Comparison of ENCODE assay signal across 8 cellular contexts in the genomic region with DNA sequence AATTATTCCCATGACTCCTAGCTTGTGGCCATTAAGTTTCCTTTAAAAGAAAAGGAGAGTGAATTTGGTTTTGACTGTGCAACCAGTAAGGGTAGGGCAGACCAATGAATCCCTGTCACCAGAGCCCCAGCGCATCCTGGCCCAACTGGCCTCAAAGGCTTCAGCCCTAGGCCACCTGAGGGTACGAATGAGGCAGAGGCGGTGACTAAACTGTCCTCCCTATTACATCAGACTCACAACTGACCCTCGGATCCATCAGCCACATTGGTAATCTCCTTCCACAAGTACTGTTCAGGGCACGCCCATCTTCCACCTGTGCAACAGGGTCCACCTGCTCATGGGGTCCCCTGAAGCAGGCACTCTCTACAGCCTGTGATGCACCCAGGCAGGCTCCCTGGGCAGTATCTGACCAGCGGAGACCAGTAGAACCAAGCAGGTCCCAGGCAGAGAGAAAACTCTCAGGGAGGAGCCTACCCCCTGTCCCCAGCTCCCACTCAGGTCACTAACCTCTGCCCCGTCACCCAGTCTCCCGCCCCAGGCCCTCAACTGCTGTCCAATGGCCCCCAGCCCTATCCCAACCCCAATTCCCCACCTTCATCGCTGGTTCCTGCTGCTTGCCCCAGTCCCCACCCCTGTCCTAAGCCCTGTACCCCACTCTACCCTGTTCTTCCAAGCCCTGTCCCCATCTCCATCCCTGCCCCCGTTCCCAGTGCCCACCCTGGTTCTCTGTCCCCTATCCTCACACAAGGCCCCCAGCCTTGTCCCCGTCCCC. TPM values are rescaled to one million over a fixed set of nuclear protein-coding genes. Genes with fewer than 3 reads are reported as not detected.
A peak's percentile ranks its signal among the peaks of the same experiment; 100 is the strongest.
DNase-seq lines count a peak whose midpoint lies in the region; ATAC-seq and TF ChIP-seq lines count a peak whose summit lies in the region.

No MANE protein-coding gene starts in this region.

- TF ChIP-seq CTCF in H9 (conservative IDR thresholded peaks at IDR 0.05) = no peak

- H3K9ac ChIP-seq in H9 (ENCODE audit: extremely low read depth, insufficient read length, low read length) (peak overlapping the region; percentile 21), skeletal muscle tissue (ENCODE audit: low read depth in 1 of 3, low read length in 3 of 3) (peak overlapping the region; percentile 85 to 96 (median 87))

- DNase-seq in H9 (no peak), left ventricle myocardium superior (no peak), NCI-H1048 (lab: John Stamatoyannopoulos, UW) (no peak), glomerular visceral epithelial cell (ENCODE audit: extremely low spot score) (no peak), NCI-H187 (lab: John Stamatoyannopoulos, UW) (no peak)
- no peak for DNase-seq in activated CD8-positive, alpha-beta T cell treated with anti-CD3 and anti-CD28 coated beads, Interleukin-2, amount 10 ng/mL, durations not matched to agents 7 days and 5 days
- DNase-seq in activated CD4-positive, alpha-beta T cell treated with anti-CD3 and anti-CD28 coated beads, Interleukin-2, amount 50 U/mL, for 1 hour = no peak

- H3K23me2 ChIP-seq in H9 (ENCODE audit: insufficient read length, low read depth, low read length, poor library complexity, severe bottlenecking) = peaks cover 4% of the 10 kb centered on the region

- H2BK5ac ChIP-seq in H9 (ENCODE audit: insufficient read length, low read length) = no peak overlapping the region

- POLR2A ChIA-PET in activated CD8-positive, alpha-beta T cell treated with anti-CD3 and anti-CD28 coated beads, Interleukin-2, amount 10 ng/mL, durations not matched to agents 7 days and 5 days (lab: Charles Lee) = no interaction called here

- H2AK5ac ChIP-seq in H9 (ENCODE audit: insufficient read length, low read length) = no peak overlapping the region

- no peak overlapping the region for H2AFZ ChIP-seq in H9 (ENCODE audit: low read length)

- H3K4ac ChIP-seq in H9 (ENCODE audit: low read depth, low read length) = no peak overlapping the region

- peak overlapping the region; percentile 75 to 90 (median 85) for H3K4me3 ChIP-seq in skeletal muscle tissue (ENCODE audit: low read length in 3 of 3)

- intact Hi-C loops in left ventricle myocardium superior (cut with micrococcal nuclease) = no loop called here

- peaks cover 22 to 58% (median 57%) of the 10 kb centered on the region in 3 experiments for H3K36me3 Mint-ChIP-seq in H9 (ENCODE audit: insufficient read depth in 1 of 3, low read depth in 3 of 3)
- H3K36me3 Mint-ChIP-seq in activated CD8-positive, alpha-beta T cell treated with anti-CD3 and anti-CD28 coated beads, Interleukin-2, amount 10 ng/mL, durations not matched to agents 7 days and 5 days (ENCODE audit: low read depth) = peaks cover 19% of the 10 kb centered on the region

- H3K18ac ChIP-seq in H9 (ENCODE audit: insufficient read length, low read depth, low read length) = no peak overlapping the region

- H3K27ac ChIP-seq in H9 (ENCODE audit: insufficient read length, low read depth, low read length) (no peak overlapping the region), skeletal muscle tissue (ENCODE audit: low read depth, low read length) (peak overlapping the region; percentile 94)

- no peak overlapping the region for H3T11ph ChIP-seq in H9 (ENCODE audit: low read length)

- H3K56ac ChIP-seq in H9 (ENCODE audit: insufficient read length, low read depth, low read length) = no peak overlapping the region

- H3K27me3 ChIP-seq in H9 (ENCODE audit: insufficient read depth, low read length) (no peaks in the 10 kb centered on the region), skeletal muscle tissue (ENCODE audit: control insufficient read depth in 3 of 3, insufficient read depth in 3 of 3, low read length in 3 of 3) (no peaks in the 10 kb centered on the region)

- no peak for ATAC-seq in activated CD8-positive, alpha-beta T cell treated with anti-CD3 and anti-CD28 coated beads, Interleukin-2, amount 10 ng/mL, durations not matched to agents 7 days and 5 days
- peak; percentile 1 for ATAC-seq in left ventricle myocardium superior

- peak overlapping the region; percentile 46 for H3K4me2 ChIP-seq in H9 (ENCODE audit: insufficient read depth, insufficient read length, low read length)

- no peaks in the 10 kb centered on the region for H4K20me1 ChIP-seq in H9 (ENCODE audit: control insufficient read depth, insufficient read depth, insufficient read length)

- H3K27me3 Mint-ChIP-seq in H9 (ENCODE audit: low read depth) = peaks cover 7% of the 10 kb centered on the region
- H3K27me3 Mint-ChIP-seq in activated CD8-positive, alpha-beta T cell treated with anti-CD3 and anti-CD28 coated beads, Interleukin-2, amount 10 ng/mL, durations not matched to agents 7 days and 5 days (ENCODE audit: low read depth) = no peaks in the 10 kb centered on the region

- H3K4me1 Mint-ChIP-seq in H9 = peaks cover 5 to 6% of the 10 kb centered on the region in 2 experiments
- H3K4me1 Mint-ChIP-seq in activated CD8-positive, alpha-beta T cell treated with anti-CD3 and anti-CD28 coated beads, Interleukin-2, amount 10 ng/mL, durations not matched to agents 7 days and 5 days (ENCODE audit: low read depth) = peaks cover 19% of the 10 kb centered on the region

- H3K27ac Mint-ChIP-seq in H9 = peak overlapping the region in 1 of 3 experiments; percentile 63; a peak in 1 of 7 replicates
- H3K27ac Mint-ChIP-seq in activated CD8-positive, alpha-beta T cell treated with anti-CD3 and anti-CD28 coated beads, Interleukin-2, amount 10 ng/mL, durations not matched to agents 7 days and 5 days = peak overlapping the region; percentile 90

- H3K79me1 ChIP-seq in H9 (ENCODE audit: insufficient read depth, low read depth, low read length, poor library complexity, severe bottlenecking) = peaks cover 2% of the 10 kb centered on the region

- H3K4me1 ChIP-seq in H9 (ENCODE audit: insufficient read depth, low read length) (0 out of 2 replicates have a peak, but pooled peaks cover 3% of the 10 kb centered on the region), skeletal muscle tissue (ENCODE audit: control insufficient read depth in 3 of 3, insufficient read depth in 3 of 3, low read length in 3 of 3) (peaks cover 8 to 29% (median 14%) of the 10 kb centered on the region in 3 donors)

- peaks cover 2% of the 10 kb centered on the region; the same call in 1 of the 2 replicates for H3K79me2 ChIP-seq in H9 (ENCODE audit: insufficient read depth, low read length)

- CTCF ChIA-PET in activated CD8-positive, alpha-beta T cell treated with anti-CD3 and anti-CD28 coated beads, Interleukin-2, amount 10 ng/mL, durations not matched to agents 7 days and 5 days (lab: Charles Lee) = no interaction called here

- H4K91ac ChIP-seq in H9 (ENCODE audit: insufficient read length, low read depth, low read length) = no peak overlapping the region

- H3K9me3 ChIP-seq in H9 (ENCODE audit: control insufficient read depth, low read depth, low read length) (peaks cover 5% of the 10 kb centered on the region), skeletal muscle tissue (ENCODE audit: control insufficient read depth in 3 of 3, low read length in 3 of 3) (no peaks in the 10 kb centered on the region)

- H3K36me3 ChIP-seq in skeletal muscle tissue (ENCODE audit: control insufficient read depth in 3 of 3, insufficient read depth in 3 of 3, low read length in 3 of 3) = peaks cover 33 to 40% (median 36%) of the 10 kb centered on the region in 3 donors

- no peak overlapping the region for H4K8ac ChIP-seq in H9 (replicated peaks; ENCODE audit: insufficient read length, low read depth, low read length)

- no peak overlapping the region for H3K14ac ChIP-seq in H9 (ENCODE audit: insufficient read depth, low read length)

- no peak overlapping the region for H4K5ac ChIP-seq in H9 (ENCODE audit: insufficient read length, low read depth, low read length)

- H2BK12ac ChIP-seq in H9 (ENCODE audit: insufficient read length, low read depth, low read length) = no peak overlapping the region

- H3K4me3 Mint-ChIP-seq in H9 = peak overlapping the region; percentile 78 to 84
- peak overlapping the region; percentile 87 for H3K4me3 Mint-ChIP-seq in activated CD8-positive, alpha-beta T cell treated with anti-CD3 and anti-CD28 coated beads, Interleukin-2, amount 10 ng/mL, durations not matched to agents 7 days and 5 days

- no peak overlapping the region for H2BK15ac ChIP-seq in H9 (ENCODE audit: low read depth, low read length)

- H3K23ac ChIP-seq in H9 (ENCODE audit: insufficient read length, low read depth, low read length) = no peak overlapping the region

- H2BK20ac ChIP-seq in H9 (ENCODE audit: low read depth, low read length, poor library complexity, severe bottlenecking) = no peak overlapping the region

- peaks cover 18 to 32% of the 10 kb centered on the region in 2 experiments for H3K9me3 Mint-ChIP-seq in H9
- no peaks in the 10 kb centered on the region for H3K9me3 Mint-ChIP-seq in activated CD8-positive, alpha-beta T cell treated with anti-CD3 and anti-CD28 coated beads, Interleukin-2, amount 10 ng/mL, durations not matched to agents 7 days and 5 days (ENCODE audit: insufficient read depth)

- no peak overlapping the region for H2BK120ac ChIP-seq in H9 (ENCODE audit: low read depth, low read length, poor library complexity, severe bottlenecking)

- no CpG with 5 or more reads among the region's 11 CpGs for WGBS in H9 (ENCODE audit: extremely low coverage, insufficient read length, low lambda C conversion rate)

RNA-seq across cellular contexts. Expression of a gene that starts 0.9 kb away (rescaled TPM):
- total RNA-seq in H9 (2021) (318 and 328 TPM in 2 replicates), left ventricle myocardium superior (354 TPM), skeletal muscle tissue (196 TPM)
- total RNA-seq in activated CD8-positive, alpha-beta T cell treated with anti-CD3 and anti-CD28 coated beads, Interleukin-2, amount 10 ng/mL, durations not matched to agents 7 days and 5 days = 100 to 1,000 TPM; 279 to 310 TPM

RNA-seq across cellular contexts. Expression of a gene that starts 13.0 kb away (rescaled TPM):
- total RNA-seq in H9 (2021) (6.9 and 9.2 TPM in 2 replicates), left ventricle myocardium superior (12.9 TPM), skeletal muscle tissue (0.52 TPM)
- 10 to 100 TPM; 14.7 to 15.8 TPM for total RNA-seq in activated CD8-positive, alpha-beta T cell treated with anti-CD3 and anti-CD28 coated beads, Interleukin-2, amount 10 ng/mL, durations not matched to agents 7 days and 5 days

RNA-seq across cellular contexts. Expression of a gene that starts 16.0 kb away (rescaled TPM):
- total RNA-seq in H9 (2021) = 161 and 175 TPM in 2 replicates
- total RNA-seq in activated CD8-positive, alpha-beta T cell treated with anti-CD3 and anti-CD28 coated beads, Interleukin-2, amount 10 ng/mL, durations not matched to agents 7 days and 5 days = 100 to 1,000 TPM; 108 to 119 TPM
- total RNA-seq in left ventricle myocardium superior = 357 TPM
- 109 TPM for total RNA-seq in skeletal muscle tissue

RNA-seq across cellular contexts. Expression of a gene that starts 21.1 kb away (rescaled TPM):
- total RNA-seq in H9 (2021) = 48.8 and 49.2 TPM in 2 replicates
- total RNA-seq in activated CD8-positive, alpha-beta T cell treated with anti-CD3 and anti-CD28 coated beads, Interleukin-2, amount 10 ng/mL, durations not matched to agents 7 days and 5 days = 10 to 100 TPM; 48.5 to 57.2 TPM
- 11.4 TPM for total RNA-seq in left ventricle myocardium superior
- 4.7 TPM for total RNA-seq in skeletal muscle tissue

RNA-seq across cellular contexts. Expression of a gene that starts 22.9 kb away (rescaled TPM):
- total RNA-seq in H9 (2021) = 1.8 and 2.3 TPM in 2 replicates
- total RNA-seq in activated CD8-positive, alpha-beta T cell treated with anti-CD3 and anti-CD28 coated beads, Interleukin-2, amount 10 ng/mL, durations not matched to agents 7 days and 5 days = 1 to 10 TPM; 5.3 to 5.6 TPM
- total RNA-seq in left ventricle myocardium superior = 9.1 TPM
- total RNA-seq in skeletal muscle tissue = 0.52 TPM
